In genomic region chr1:239572183-239572582, GRCh38 we compare ENCODE assay signal across 18 cellular contexts.
A peak's percentile ranks its signal among the peaks of the same experiment; 100 is the strongest.
DNase-seq lines count a peak whose midpoint lies in the region; ATAC-seq and TF ChIP-seq lines count a peak whose summit lies in the region.
"Had no signal": no experiment of that assay in that cellular context is flagged by ENCODE, and none has a peak within 500 bp of the region (broad histone marks: within the 10 kb centered on the region; RNA-seq: fewer than 3 reads in every experiment).

No MANE protein-coding gene starts in this region.

- no peak for TF ChIP-seq CTCF in OCI-LY3 (IDR thresholded peaks at IDR 0.05; ENCODE audit: low read depth, low read length)
- TF ChIP-seq CTCF in osteoblast (IDR thresholded peaks at IDR 0.05; ENCODE audit: extremely low read depth, low read depth, low read length), result no peak

- no peaks in the 10 kb centered on the region for H3K36me3 Mint-ChIP-seq in stimulated activated effector memory CD8-positive, alpha-beta T cell treated with anti-CD3 and anti-CD28 coated beads, Interleukin-12 subunit alpha, Interleukin-12 subunit beta, amount 100 ng/mL, for 72 hours
- H3K36me3 Mint-ChIP-seq: CD8-positive, alpha-beta T cell had no signal

- no peak overlapping the region for H3K27ac Mint-ChIP-seq in stimulated activated naive CD8-positive, alpha-beta T cell treated with anti-CD3 and anti-CD28 coated beads, Interleukin-15, amount 100 ng/mL, for 72 hours
- no peak overlapping the region for H3K27ac Mint-ChIP-seq in stimulated activated effector memory CD8-positive, alpha-beta T cell treated with anti-CD3 and anti-CD28 coated beads, Interleukin-12 subunit alpha, Interleukin-12 subunit beta, amount 100 ng/mL, for 72 hours
- H3K27ac Mint-ChIP-seq: B cell; CD4-positive, alpha-beta T cell; CD8-positive, alpha-beta T cell had no signal

- no peak overlapping the region for H3K4me3 Mint-ChIP-seq in stimulated activated naive CD8-positive, alpha-beta T cell treated with anti-CD3 and anti-CD28 coated beads, Interleukin-15, amount 100 ng/mL, for 72 hours
- H3K4me3 Mint-ChIP-seq in stimulated activated effector memory CD8-positive, alpha-beta T cell treated with anti-CD3 and anti-CD28 coated beads, Interleukin-12 subunit alpha, Interleukin-12 subunit beta, amount 100 ng/mL, for 72 hours, result no peak overlapping the region
- H3K4me3 Mint-ChIP-seq: B cell; CD4-positive, alpha-beta T cell; CD8-positive, alpha-beta T cell had no signal

- H3K27me3 ChIP-seq in OCI-LY3 (ENCODE audit: low read depth, low read length) (peaks cover 6% of the 10 kb centered on the region), osteoblast (ENCODE audit: insufficient read depth, low read length) (no peaks in the 10 kb centered on the region)
- H3K27me3 ChIP-seq: BLaER1 treated with 17β-estradiol and CSF1 and Interleukin-3, amounts not matched to agents 10 nM and 100 nM had no signal

- H3K4me2 ChIP-seq in OCI-LY3 (ENCODE audit: low read length), result peak overlapping the region; percentile 43
- no peak overlapping the region for H3K4me2 ChIP-seq in osteoblast (ENCODE audit: insufficient read depth, low read length)
- H3K4me2 ChIP-seq: A549; BLaER1 treated with 17β-estradiol and CSF1 and Interleukin-3, amounts not matched to agents 10 nM and 100 nM had no signal

- H4K20me1 ChIP-seq in OCI-LY3 (ENCODE audit: insufficient read depth, low read length) (no peaks in the 10 kb centered on the region), osteoblast (ENCODE audit: insufficient read depth, low read length) (no peaks in the 10 kb centered on the region)
- H4K20me1 ChIP-seq: BLaER1 treated with 17β-estradiol and CSF1 and Interleukin-3, amounts not matched to agents 10 nM and 100 nM had no signal

- H2AFZ ChIP-seq in OCI-LY3 (ENCODE audit: low read depth, low read length) (no peak overlapping the region), osteoblast (ENCODE audit: low read length) (no peak overlapping the region)

- H3K9ac ChIP-seq in OCI-LY3 (ENCODE audit: low read length), result no peak overlapping the region
- H3K9ac ChIP-seq: BLaER1 treated with 17β-estradiol and CSF1 and Interleukin-3, amounts not matched to agents 10 nM and 100 nM had no signal

- no peaks in the 10 kb centered on the region for H3K9me3 ChIP-seq in OCI-LY3 (ENCODE audit: insufficient read depth, low read length)
- no peaks in the 10 kb centered on the region for H3K9me3 ChIP-seq in osteoblast (ENCODE audit: low read depth, low read length)
- H3K9me3 ChIP-seq: A549, Caco-2 had no signal

- H3K27me3 Mint-ChIP-seq in stimulated activated naive CD8-positive, alpha-beta T cell treated with anti-CD3 and anti-CD28 coated beads, Interleukin-15, amount 100 ng/mL, for 72 hours, result no peaks in the 10 kb centered on the region
- H3K27me3 Mint-ChIP-seq: B cell; CD4-positive, alpha-beta T cell had no signal

- H3K4me1 ChIP-seq in OCI-LY3 (ENCODE audit: low read length), result peaks cover 26% of the 10 kb centered on the region
- no peaks in the 10 kb centered on the region for H3K4me1 ChIP-seq in osteoblast (ENCODE audit: insufficient read depth, low read length)
- H3K4me1 ChIP-seq: A549, Caco-2 had no signal

- peak; percentile 47 for ATAC-seq in stimulated activated naive CD8-positive, alpha-beta T cell treated with anti-CD3 and anti-CD28 coated beads, Interleukin-15, amount 100 ng/mL, for 72 hours
- no peak for ATAC-seq in stimulated activated naive CD8-positive, alpha-beta T cell treated with anti-CD3 and anti-CD28 coated beads, Interleukin-15, Interleukin-2, amounts not matched to agents 100 U/mL and 50 U/mL, for 24 hours
- ATAC-seq in stimulated activated effector memory CD8-positive, alpha-beta T cell treated with anti-CD3 and anti-CD28 coated beads, Interleukin-12 subunit alpha, Interleukin-12 subunit beta, amount 100 ng/mL, for 72 hours, result peak; percentile 46
- ATAC-seq: A549; CD8-positive, alpha-beta T cell had no signal

- H3K27ac ChIP-seq in OCI-LY3 (ENCODE audit: low read length) (no peak overlapping the region), osteoblast (ENCODE audit: low read depth, low read length) (no peak overlapping the region)
- H3K27ac ChIP-seq: 22Rv1; A549; BLaER1 treated with 17β-estradiol and CSF1 and Interleukin-3, amounts not matched to agents 10 nM and 100 nM; C4-2B had no signal

- no peaks in the 10 kb centered on the region for H3K79me2 ChIP-seq in OCI-LY3 (ENCODE audit: low read length)
- H3K79me2 ChIP-seq in osteoblast (ENCODE audit: insufficient read depth, low read length), result no peaks in the 10 kb centered on the region

- H3K4me3 ChIP-seq in OCI-LY3 (ENCODE audit: low read length), result no peak overlapping the region
- H3K4me3 ChIP-seq in osteoblast (ENCODE audit: insufficient read depth, low read length), result no peak overlapping the region
- H3K4me3 ChIP-seq: A549; BLaER1 treated with 17β-estradiol and CSF1 and Interleukin-3, amounts not matched to agents 10 nM and 100 nM had no signal

- no peak for DNase-seq in stimulated activated naive CD8-positive, alpha-beta T cell treated with anti-CD3 and anti-CD28 coated beads, Interleukin-15, amount 100 ng/mL, for 72 hours
- no peak for DNase-seq in stimulated activated naive CD8-positive, alpha-beta T cell treated with anti-CD3 and anti-CD28 coated beads, Interleukin-15, Interleukin-2, amounts not matched to agents 100 U/mL and 50 U/mL, for 24 hours
- DNase-seq in stimulated activated effector memory CD8-positive, alpha-beta T cell treated with anti-CD3 and anti-CD28 coated beads, Interleukin-12 subunit alpha, Interleukin-12 subunit beta, amount 100 ng/mL, for 72 hours (ENCODE audit: low spot score in 2 of 2), result no peak
- no peak for DNase-seq in activated CD4-positive, alpha-beta T cell treated with anti-CD3 and anti-CD28 coated beads, Interleukin-2, amount 50 U/mL, for 4 hours
- DNase-seq in osteoblast (ENCODE audit: insufficient read length, low spot score, missing footprints), result no peak
- DNase-seq: AML-193; Caco-2; Calu3; CD4-positive, alpha-beta T cell; CD8-positive, alpha-beta T cell; DMS79 treated with DMSO at 0.1 percent for 48 hours; GF-D8 had no signal

- no peaks in the 10 kb centered on the region for H3K36me3 ChIP-seq in OCI-LY3 (replicated peaks; ENCODE audit: low read depth, low read length)
- H3K36me3 ChIP-seq in osteoblast (ENCODE audit: insufficient read depth, low read length), result no peaks in the 10 kb centered on the region
- H3K36me3 ChIP-seq: BLaER1 treated with 17β-estradiol and CSF1 and Interleukin-3, amounts not matched to agents 10 nM and 100 nM had no signal

- H3K9me3 Mint-ChIP-seq in stimulated activated naive CD8-positive, alpha-beta T cell treated with anti-CD3 and anti-CD28 coated beads, Interleukin-15, amount 100 ng/mL, for 72 hours, result peaks cover 6 to 8% of the 10 kb centered on the region in 2 donors
- peaks cover 4% of the 10 kb centered on the region for H3K9me3 Mint-ChIP-seq in stimulated activated effector memory CD8-positive, alpha-beta T cell treated with anti-CD3 and anti-CD28 coated beads, Interleukin-12 subunit alpha, Interleukin-12 subunit beta, amount 100 ng/mL, for 72 hours

- peaks cover 18% of the 10 kb centered on the region for H3K4me1 Mint-ChIP-seq in stimulated activated naive CD8-positive, alpha-beta T cell treated with anti-CD3 and anti-CD28 coated beads, Interleukin-15, amount 100 ng/mL, for 72 hours
- H3K4me1 Mint-ChIP-seq in stimulated activated effector memory CD8-positive, alpha-beta T cell treated with anti-CD3 and anti-CD28 coated beads, Interleukin-12 subunit alpha, Interleukin-12 subunit beta, amount 100 ng/mL, for 72 hours, result no peaks in the 10 kb centered on the region
- H3K4me1 Mint-ChIP-seq: B cell had no signal
